ENCODE assay signal across 16 cellular contexts in genomic region chr9:35060548-35061207, GRCh38. TPM values are rescaled to one million over a fixed set of nuclear protein-coding genes. Genes with fewer than 3 reads are reported as not detected.
A peak's percentile ranks its signal among the peaks of the same experiment; 100 is the strongest.
DNase-seq lines count a peak whose midpoint lies in the region; ATAC-seq, FAIRE-seq and TF ChIP-seq lines count a peak whose summit lies in the region.
"Had no signal": no experiment of that assay in that cellular context is flagged by ENCODE, and none has a peak within 500 bp of the region (broad histone marks: within the 10 kb centered on the region; RNA-seq: fewer than 3 reads in every experiment).

No MANE protein-coding gene starts in this region.

- no peaks in the 10 kb centered on the region; the same call in 1 of the 2 replicates for H3K79me2 ChIP-seq in GM12878 (ENCODE audit: control insufficient read depth, insufficient read depth, low read length)

- no peak overlapping the region for H3K9ac ChIP-seq in GM12878 (ENCODE audit: control insufficient read depth, insufficient read depth, low read length)
- H3K9ac ChIP-seq: BLaER1 treated with 17β-estradiol and CSF1 and Interleukin-3, amounts not matched to agents 10 nM and 100 nM had no signal

- no peak for TF ChIP-seq POLR2A in GM12878 (IDR thresholded peaks at IDR 0.05; ENCODE audit: low read depth, low read length)

- H3K27ac ChIP-seq in GM12878 (ENCODE audit: control insufficient read depth, insufficient read depth): no peak overlapping the region
- H3K27ac ChIP-seq in psoas muscle: no peak overlapping the region
- H3K27ac ChIP-seq: BLaER1 treated with 17β-estradiol and CSF1 and Interleukin-3, amounts not matched to agents 10 nM and 100 nM had no signal

- 94% methylated on average over 11 of the region's 11 CpGs for WGBS in GM12878 (ENCODE audit: insufficient coverage, insufficient replicate concordance, low lambda C conversion rate, missing lambda C conversion rate)
- 91 to 95% (median 92%) methylated on average over 11 of the region's 11 CpGs for WGBS in psoas muscle, 3 donors

- SMC1A ChIA-PET in GM12878 (lab: Charles Lee; ENCODE audit: uncharacterized antibody, unreplicated experiment): no interaction called here

- no peak for TF ChIP-seq RAD21 in GM12878 (IDR thresholded peaks at IDR 0.05; ENCODE audit: insufficient read depth, low read depth, low read length)

- no peaks in the 10 kb centered on the region for H3K9me3 Mint-ChIP-seq in activated T-cell treated with anti-CD3 and anti-CD28 coated beads, Interleukin-2, amount 50 U/mL, for 24 hours
- H3K9me3 Mint-ChIP-seq: CD4-positive, CD25-positive, alpha-beta regulatory T cell; GM23338 had no signal

- CTCF ChIA-PET in GM12878 (lab: Yijun Ruan, JAX): interaction anchor here (1.4 to 4.5 kb wide), 2 partner anchors 9 to 10 kb away, joined by 7 to 22 read pairs; no protein-coding TSS in a partner anchor

- intact Hi-C loops in GM12878 (cut with micrococcal nuclease; ENCODE audit: unreplicated experiment): no loop called here
- intact Hi-C loops in psoas muscle (cut with DNase I): no loop called here

- DNase-seq in activated T-cell treated with anti-CD3 and anti-CD28 coated beads, Interleukin-2, amount 50 U/mL, for 24 hours: peak; percentile 21
- no peak for DNase-seq in activated T-cell treated with anti-CD3 and anti-CD28 coated beads, Interleukin-2, amount 50 U/mL, for 48 hours
- DNase-seq in GM12878 (ENCODE audit: low read depth, low spot score): no peak
- DNase-seq in mesenteric fat pad (ENCODE audit: low spot score): peak; percentile 59
- no peak for DNase-seq in psoas muscle
- no peak for DNase-seq in amniotic stem cell (lab: John Stamatoyannopoulos, UW)
- no peak for DNase-seq in cerebellar cortex (ENCODE audit: low spot score)
- DNase-seq: ACHN; CD4-positive, CD25-positive, alpha-beta regulatory T cell; DMS53; GF-D8; H7 had no signal

- H3K9me3 ChIP-seq in GM12878 (replicated peaks; ENCODE audit: control insufficient read depth, insufficient read depth, low read length) (no peaks in the 10 kb centered on the region), psoas muscle (no peaks in the 10 kb centered on the region)
- H3K9me3 ChIP-seq: BLaER1 treated with 17β-estradiol and CSF1 and Interleukin-3, amounts not matched to agents 10 nM and 100 nM had no signal

- RAD21 ChIA-PET in GM12878 (lab: Charles Lee; ENCODE audit: unreplicated experiment): no interaction called here

- peaks cover 56 to 76% of the 10 kb centered on the region in 2 experiments for H3K36me3 ChIP-seq in GM12878 (ENCODE audit: control insufficient read depth in 2 of 2, insufficient read depth in 2 of 2, low read length in 1 of 2)
- peaks cover 67 to 100% of the 10 kb centered on the region in 2 donors for H3K36me3 ChIP-seq in psoas muscle (ENCODE audit: insufficient read depth in 1 of 2, low read depth in 1 of 2)

- no peak for TF ChIP-seq CTCF in GM12878 (IDR thresholded peaks at IDR 0.05 in 2 of 3, conservative IDR thresholded peaks at IDR 0.05 in 1 of 3; ENCODE audit: control insufficient read depth in 2 of 3, extremely low read depth in 1 of 3, insufficient read depth in 1 of 3, low read depth in 3 of 3, low read length in 3 of 3)
- no peak for TF ChIP-seq CTCF in psoas muscle (IDR thresholded peaks at IDR 0.05)

- ATAC-seq in GM12878 (no peak), psoas muscle (peak; percentile 18 to 77 (median 45)), HG03045 (IDR thresholded peaks at IDR 0.05; ENCODE audit: unreplicated experiment) (no peak)
- ATAC-seq: GM23338 had no signal

- FAIRE-seq in GM12878 (lab: Jason Lieb, UNC): no peak
- FAIRE-seq: GM18507 had no signal

- peaks cover 4% of the 10 kb centered on the region for H3K4me1 Mint-ChIP-seq in activated T-cell treated with anti-CD3 and anti-CD28 coated beads, Interleukin-2, amount 50 U/mL, for 24 hours (ENCODE audit: low read depth)
- H3K4me1 Mint-ChIP-seq: GM23338 had no signal

- H4K20me1 ChIP-seq in GM12878 (ENCODE audit: control insufficient read depth, insufficient read depth): peaks cover 3% of the 10 kb centered on the region; the same call in 1 of the 2 replicates

- POLR2A ChIA-PET in GM12878 (lab: Charles Lee): interaction anchor here (1.3 kb wide), 1 partner anchor 9 kb away, joined by 3 read pairs; no protein-coding TSS in a partner anchor

- peak overlapping the region; percentile 73 for H3K27ac Mint-ChIP-seq in activated T-cell treated with anti-CD3 and anti-CD28 coated beads, Interleukin-2, amount 50 U/mL, for 24 hours
- H3K27ac Mint-ChIP-seq: GM23338 had no signal

- H3K4me3 ChIP-seq in GM12878: no peak overlapping the region
- no peak overlapping the region for H3K4me3 ChIP-seq in psoas muscle
- H3K4me3 ChIP-seq: BLaER1 treated with 17β-estradiol and CSF1 and Interleukin-3, amounts not matched to agents 10 nM and 100 nM; GM23338 had no signal

- no peaks in the 10 kb centered on the region for H3K4me1 ChIP-seq in GM12878 (ENCODE audit: control insufficient read depth, insufficient read depth, low read length)
- H3K4me1 ChIP-seq in psoas muscle: no peaks in the 10 kb centered on the region
- H3K4me1 ChIP-seq: BLaER1 treated with 17β-estradiol and CSF1 and Interleukin-3, amounts not matched to agents 10 nM and 100 nM had no signal

- no peak overlapping the region for H3K4me2 ChIP-seq in GM12878 (ENCODE audit: control insufficient read depth, insufficient read depth)
- H3K4me2 ChIP-seq: BLaER1 treated with 17β-estradiol and CSF1 and Interleukin-3, amounts not matched to agents 10 nM and 100 nM; GM23338 had no signal

- H3K27me3 ChIP-seq in GM12878 (replicated peaks in 1 of 2; ENCODE audit: control insufficient read depth in 2 of 2, insufficient read depth in 2 of 2, low read length in 1 of 2): no peaks in the 10 kb centered on the region
- no peaks in the 10 kb centered on the region for H3K27me3 ChIP-seq in psoas muscle (ENCODE audit: insufficient read depth in 3 of 3, low read length in 2 of 3)
- H3K27me3 ChIP-seq: BLaER1 treated with 17β-estradiol and CSF1 and Interleukin-3, amounts not matched to agents 10 nM and 100 nM had no signal

- H2AFZ ChIP-seq in GM12878 (ENCODE audit: control insufficient read depth, low read depth, low read length): no peak overlapping the region
- H2AFZ ChIP-seq: GM23338 had no signal

- no peak overlapping the region for H3K4me3 Mint-ChIP-seq in activated T-cell treated with anti-CD3 and anti-CD28 coated beads, Interleukin-2, amount 50 U/mL, for 24 hours
- H3K4me3 Mint-ChIP-seq: CD4-positive, CD25-positive, alpha-beta regulatory T cell; GM23338 had no signal

- in situ Hi-C loops in GM12878 (cut with MboI): no loop called here

- no peaks in the 10 kb centered on the region for H3K27me3 Mint-ChIP-seq in activated T-cell treated with anti-CD3 and anti-CD28 coated beads, Interleukin-2, amount 50 U/mL, for 24 hours
- H3K27me3 Mint-ChIP-seq: CD4-positive, CD25-positive, alpha-beta regulatory T cell had no signal

- TF ChIP-seq EP300 in GM12878 (IDR thresholded peaks at IDR 0.05; ENCODE audit: borderline replicate concordance in 1 of 2, control insufficient read depth in 1 of 2, low read depth in 2 of 2, low read length in 2 of 2): no peak

- H3K36me3 Mint-ChIP-seq in activated T-cell treated with anti-CD3 and anti-CD28 coated beads, Interleukin-2, amount 50 U/mL, for 24 hours (ENCODE audit: low read depth): peaks cover 97% of the 10 kb centered on the region

- no TSS peak for BruUV-seq in GM12878 (replicated peaks; lab: Mats Ljungman, UMichigan)

RNA-seq across cellular contexts. Expression of gene VCP, which starts 11.7 kb away (rescaled TPM):
- 152 and 164 TPM in 2 replicates for total RNA-seq in GM12878 (2013; cell fraction: nucleolus; rRNA removed)
- total RNA-seq in GM12878 (2014; rRNA removed) (314 and 327 TPM in 2 replicates), GM12878 (2014; rRNA removed; fragmentation: Illumina TruSeq; extraction: Trizol) (214 and 236 TPM in 2 replicates), GM12878 (2021) (245 and 247 TPM in 2 replicates), mesenteric fat pad (280 TPM), psoas muscle (100 to 1,000 TPM; 362 to 491 (median 403) TPM)
- polyA plus RNA-seq in GM12878 (2011; ENCODE audit: low read depth): 109 TPM
- polyA plus RNA-seq in GM12878 (2011; rRNA removed) (235 and 302 TPM in 2 replicates), GM12878 (2014; fragmentation: Illumina TruSeq; extraction: Trizol) (202 and 241 TPM in 2 replicates), GM12878 (2014; fragmentation: Nextera tagmentation; extraction: Ambion mirVana) (10 to 100 TPM in 1 of 2 experiments, 1 to 10 TPM in 1; 7.4 to 22.3 TPM), GM12878 (2014; rRNA removed) (171 and 191 TPM in 2 replicates), GM12878 (2016; fragmentation: Nextera tagmentation; extraction: Ambion mirVana) (100 to 1,000 TPM; 306 to 317 TPM), psoas muscle (100 to 1,000 TPM; 237 to 412 (median 384) TPM)
- polyA plus RNA-seq in GM12878 (2011; cell fraction: cytosol; rRNA removed): 229 and 318 TPM in 2 replicates
- polyA plus RNA-seq in GM12878 (2011; cell fraction: nucleus; rRNA removed): 222 and 297 TPM in 2 replicates
- 160 and 192 TPM in 2 replicates for polyA plus RNA-seq in GM12878 (2012)
- polyA minus RNA-seq in GM12878 (2011; rRNA and poly(A)+ RNA removed): 402 and 430 TPM in 2 replicates
- polyA minus RNA-seq in GM12878 (2011; cell fraction: cytosol; rRNA and poly(A)+ RNA removed): 128 and 166 TPM in 2 replicates
- polyA minus RNA-seq in GM12878 (2011; cell fraction: nucleus; rRNA and poly(A)+ RNA removed): 99.5 and 186 TPM in 2 replicates

RNA-seq across cellular contexts. Expression of gene FANCG, which starts 19.1 kb away (rescaled TPM):
- total RNA-seq in GM12878 (2013; cell fraction: nucleolus; rRNA removed): 62.9 and 69.6 TPM in 2 replicates
- total RNA-seq in GM12878 (2014; rRNA removed) (45.0 and 45.9 TPM in 2 replicates), GM12878 (2014; rRNA removed; fragmentation: Illumina TruSeq; extraction: Trizol) (39.5 TPM in 2 replicates), GM12878 (2021) (59.0 and 66.5 TPM in 2 replicates), mesenteric fat pad (11.3 TPM), psoas muscle (1 to 10 TPM; 2.9 to 6.0 (median 3.7) TPM)
- 24.4 TPM for polyA plus RNA-seq in GM12878 (2011; ENCODE audit: low read depth)
- polyA plus RNA-seq in GM12878 (2011; rRNA removed) (27.2 and 33.7 TPM in 2 replicates), GM12878 (2014; fragmentation: Illumina TruSeq; extraction: Trizol) (49.7 and 54.8 TPM in 2 replicates), GM12878 (2014; fragmentation: Nextera tagmentation; extraction: Ambion mirVana) (10 to 100 TPM; 16.4 to 24.2 TPM), GM12878 (2014; rRNA removed) (45.8 and 54.7 TPM in 2 replicates), GM12878 (2016; fragmentation: Nextera tagmentation; extraction: Ambion mirVana) (10 to 100 TPM; 76.9 to 78.7 TPM), psoas muscle (1 to 10 TPM; 1.6 to 4.5 (median 4.2) TPM)
- polyA plus RNA-seq in GM12878 (2011; cell fraction: cytosol; rRNA removed): 37.5 and 43.1 TPM in 2 replicates
- 153 and 180 TPM in 2 replicates for polyA plus RNA-seq in GM12878 (2011; cell fraction: nucleus; rRNA removed)
- 34.4 and 41.0 TPM in 2 replicates for polyA plus RNA-seq in GM12878 (2012)
- polyA minus RNA-seq in GM12878 (2011; rRNA and poly(A)+ RNA removed): 30.6 and 40.0 TPM in 2 replicates
- 15.1 and 15.5 TPM in 2 replicates for polyA minus RNA-seq in GM12878 (2011; cell fraction: cytosol; rRNA and poly(A)+ RNA removed)
- polyA minus RNA-seq in GM12878 (2011; cell fraction: nucleus; rRNA and poly(A)+ RNA removed): 59.7 and 103 TPM in 2 replicates

RNA-seq across cellular contexts. Expression of gene PIGO, which starts 35.7 kb away (rescaled TPM):
- total RNA-seq in GM12878 (2013; cell fraction: nucleolus; rRNA removed): 34.5 and 37.3 TPM in 2 replicates
- total RNA-seq in GM12878 (2014; rRNA removed) (18.4 and 19.0 TPM in 2 replicates), GM12878 (2014; rRNA removed; fragmentation: Illumina TruSeq; extraction: Trizol) (7.6 and 8.2 TPM in 2 replicates), GM12878 (2021) (19.9 and 23.2 TPM in 2 replicates), mesenteric fat pad (15.2 TPM), psoas muscle (10 to 100 TPM in 1 of 4 donors, 1 to 10 TPM in 3; 6.8 to 11.3 (median 8.6) TPM)
- 8.0 TPM for polyA plus RNA-seq in GM12878 (2011; ENCODE audit: low read depth)
- polyA plus RNA-seq in GM12878 (2011; rRNA removed) (11.9 and 21.2 TPM in 2 replicates), GM12878 (2014; fragmentation: Illumina TruSeq; extraction: Trizol) (12.9 and 16.7 TPM in 2 replicates), GM12878 (2014; fragmentation: Nextera tagmentation; extraction: Ambion mirVana) (10 to 100 TPM in 1 of 2 experiments, 1 to 10 TPM in 1; 8.3 to 13.1 TPM), GM12878 (2014; rRNA removed) (16.7 and 17.8 TPM in 2 replicates), GM12878 (2016; fragmentation: Nextera tagmentation; extraction: Ambion mirVana) (10 to 100 TPM; 22.3 to 23.3 TPM), psoas muscle (10 to 100 TPM in 1 of 3 donors, 1 to 10 TPM in 2; 6.2 to 11.6 (median 8.1) TPM)
- 19.9 and 24.8 TPM in 2 replicates for polyA plus RNA-seq in GM12878 (2011; cell fraction: cytosol; rRNA removed)
- 45.1 and 49.3 TPM in 2 replicates for polyA plus RNA-seq in GM12878 (2011; cell fraction: nucleus; rRNA removed)
- 11.5 and 13.8 TPM in 2 replicates for polyA plus RNA-seq in GM12878 (2012)
- 21.7 and 25.2 TPM in 2 replicates for polyA minus RNA-seq in GM12878 (2011; rRNA and poly(A)+ RNA removed)
- polyA minus RNA-seq in GM12878 (2011; cell fraction: cytosol; rRNA and poly(A)+ RNA removed): 6.8 and 9.7 TPM in 2 replicates
- 17.8 and 26.6 TPM in 2 replicates for polyA minus RNA-seq in GM12878 (2011; cell fraction: nucleus; rRNA and poly(A)+ RNA removed)

RNA-seq across cellular contexts. Expression of gene STOML2, which starts 42.3 kb away (rescaled TPM):
- total RNA-seq in GM12878 (2013; cell fraction: nucleolus; rRNA removed): 21.3 and 29.4 TPM in 2 replicates
- total RNA-seq in GM12878 (2014; rRNA removed): 242 and 261 TPM in 2 replicates
- total RNA-seq in GM12878 (2014; rRNA removed; fragmentation: Illumina TruSeq; extraction: Trizol): 117 and 121 TPM in 2 replicates
- 209 and 210 TPM in 2 replicates for total RNA-seq in GM12878 (2021)
- 75.9 TPM for polyA plus RNA-seq in GM12878 (2011; ENCODE audit: low read depth)
- polyA plus RNA-seq in GM12878 (2011; rRNA removed): 123 and 204 TPM in 2 replicates
- 233 and 279 TPM in 2 replicates for polyA plus RNA-seq in GM12878 (2011; cell fraction: cytosol; rRNA removed)
- 200 and 246 TPM in 2 replicates for polyA plus RNA-seq in GM12878 (2011; cell fraction: nucleus; rRNA removed)
- polyA plus RNA-seq in GM12878 (2012): 104 and 127 TPM in 2 replicates
- polyA plus RNA-seq in GM12878 (2014; fragmentation: Illumina TruSeq; extraction: Trizol): 140 and 165 TPM in 2 replicates
- 100 to 1,000 TPM; 112 to 148 TPM for polyA plus RNA-seq in GM12878 (2014; fragmentation: Nextera tagmentation; extraction: Ambion mirVana)
- 246 and 263 TPM in 2 replicates for polyA plus RNA-seq in GM12878 (2014; rRNA removed)
- polyA plus RNA-seq in GM12878 (2016; fragmentation: Nextera tagmentation; extraction: Ambion mirVana): 100 to 1,000 TPM; 280 to 284 TPM
- polyA minus RNA-seq in GM12878 (2011; rRNA and poly(A)+ RNA removed): 108 and 114 TPM in 2 replicates
- 30.3 and 40.3 TPM in 2 replicates for polyA minus RNA-seq in GM12878 (2011; cell fraction: cytosol; rRNA and poly(A)+ RNA removed)
- 44.2 and 45.6 TPM in 2 replicates for polyA minus RNA-seq in GM12878 (2011; cell fraction: nucleus; rRNA and poly(A)+ RNA removed)
- 95.4 TPM for total RNA-seq in mesenteric fat pad
- 100 to 1,000 TPM in 3 of 4 donors, 10 to 100 TPM in 1; 98.6 to 138 (median 121) TPM for total RNA-seq in psoas muscle
- 100 to 1,000 TPM; 141 to 228 (median 173) TPM for polyA plus RNA-seq in psoas muscle

RNA-seq across cellular contexts. Expression of gene ATOSB, which starts 55.0 kb away (rescaled TPM):
- total RNA-seq in GM12878 (2013; cell fraction: nucleolus; rRNA removed): 8.9 and 9.9 TPM in 2 replicates
- 2.3 and 3.6 TPM in 2 replicates for total RNA-seq in GM12878 (2014; rRNA removed)
- 1.8 and 1.9 TPM in 2 replicates for total RNA-seq in GM12878 (2014; rRNA removed; fragmentation: Illumina TruSeq; extraction: Trizol)
- total RNA-seq in GM12878 (2021): 2.2 and 3.2 TPM in 2 replicates
- 1.5 TPM for polyA plus RNA-seq in GM12878 (2011; ENCODE audit: low read depth)
- 4.4 and 5.4 TPM in 2 replicates for polyA plus RNA-seq in GM12878 (2011; rRNA removed)
- 8.1 and 8.5 TPM in 2 replicates for polyA plus RNA-seq in GM12878 (2011; cell fraction: cytosol; rRNA removed)
- 14.5 and 20.7 TPM in 2 replicates for polyA plus RNA-seq in GM12878 (2011; cell fraction: nucleus; rRNA removed)
- 3.5 and 4.7 TPM in 2 replicates for polyA plus RNA-seq in GM12878 (2012)
- 2.5 and 2.6 TPM in 2 replicates for polyA plus RNA-seq in GM12878 (2014; fragmentation: Illumina TruSeq; extraction: Trizol)
- under 1 TPM; 0.60 to 0.62 TPM for polyA plus RNA-seq in GM12878 (2014; fragmentation: Nextera tagmentation; extraction: Ambion mirVana)
- 2.7 and 3.6 TPM in 2 replicates for polyA plus RNA-seq in GM12878 (2014; rRNA removed)
- polyA plus RNA-seq in GM12878 (2016; fragmentation: Nextera tagmentation; extraction: Ambion mirVana): 1 to 10 TPM; 1.9 to 2.5 TPM
- 4.0 and 5.5 TPM in 2 replicates for polyA minus RNA-seq in GM12878 (2011; rRNA and poly(A)+ RNA removed)
- 1.7 and 2.4 TPM in 2 replicates for polyA minus RNA-seq in GM12878 (2011; cell fraction: cytosol; rRNA and poly(A)+ RNA removed)
- polyA minus RNA-seq in GM12878 (2011; cell fraction: nucleus; rRNA and poly(A)+ RNA removed): 3.0 and 5.5 TPM in 2 replicates
- 27.7 TPM for total RNA-seq in mesenteric fat pad
- total RNA-seq in psoas muscle: 10 to 100 TPM in 3 of 4 donors, 1 to 10 TPM in 1; 10.0 to 17.1 (median 15.1) TPM
- polyA plus RNA-seq in psoas muscle: 10 to 100 TPM in 2 of 3 donors, 1 to 10 TPM in 1; 9.1 to 27.6 (median 17.0) TPM

Comparison
In these comparisons a context has a peak if more than half of its experiments do, and no peak if none do; other contexts are left out.
1. DNase-seq: peak in activated T-cell treated with anti-CD3 and anti-CD28 coated beads, Interleukin-2, amount 50 U/mL, for 24 hours (single experiment) and mesenteric fat pad (single experiment); none in activated T-cell treated with anti-CD3 and anti-CD28 coated beads, Interleukin-2, amount 50 U/mL, for 48 hours (0 of 2), GM12878 (single experiment), psoas muscle (0 of 2), amniotic stem cell (single experiment) and cerebellar cortex (single experiment).
2. ATAC-seq: peak in psoas muscle (4 of 4); none in GM12878 (single experiment) and HG03045 (single experiment).